In the genomic region with DNA sequence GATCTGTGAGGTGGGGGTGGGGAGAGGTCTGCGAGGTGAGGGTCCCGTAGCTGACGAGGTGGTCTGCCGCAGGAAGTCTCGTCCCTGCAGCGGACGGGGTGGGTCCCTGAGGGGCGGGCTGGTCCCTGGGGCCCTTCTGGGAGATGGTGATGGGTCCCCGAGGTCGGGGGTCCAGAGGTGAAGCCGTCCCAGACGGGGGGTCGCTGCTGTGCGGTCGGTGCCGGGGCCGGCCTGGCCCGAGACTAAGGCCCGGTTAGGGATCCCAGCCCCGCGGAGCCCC, we compare ENCODE assay signal across 8 cellular contexts. TPM values are rescaled to one million over a fixed set of nuclear protein-coding genes. Genes with fewer than 3 reads are reported as not detected.
DNase-seq lines count a peak whose midpoint lies in the region; ATAC-seq and TF ChIP-seq lines count a peak whose summit lies in the region.

No MANE protein-coding gene starts in this region.

- peaks cover 19% of the 10 kb centered on the region for H3K27me3 Mint-ChIP-seq in memory B cell

- peak overlapping the region; percentile 21 for H3K27ac ChIP-seq in AG04450 (ENCODE audit: low read depth, low read length)
- H3K27ac ChIP-seq in HEK293 (ENCODE audit: extremely low read depth, low read depth, low read length), result peak overlapping the region; percentile 65; the same call in 1 of the 2 replicates
- H3K27ac ChIP-seq in aorta (ENCODE audit: low read depth in 1 of 2, low read length in 2 of 2), result peak overlapping the region; percentile 46 to 76

- no peaks in the 10 kb centered on the region; the same call in 1 of the 2 replicates for H3K9me3 ChIP-seq in AG04450 (ENCODE audit: control insufficient read depth, insufficient read depth, low read length)
- no peaks in the 10 kb centered on the region for H3K9me3 ChIP-seq in HEK293 (ENCODE audit: control insufficient read depth, insufficient read depth, low read depth, low read length)
- H3K9me3 ChIP-seq in aorta (ENCODE audit: control insufficient read depth, low read length), result no peaks in the 10 kb centered on the region

- H3K27ac Mint-ChIP-seq in memory B cell, result no peak overlapping the region

- POLR2A ChIA-PET in AG04450 (lab: Yijun Ruan, JAX), result interaction anchor here (0.7 to 10.0 kb wide), 7 partner anchors 8 to 64 kb away, joined by 3 to 118 read pairs (median 8); partner anchors contain the start of genes RNU4-1, RNU4-2 and RPLP0
- POLR2A ChIA-PET in HEK293 (lab: Yijun Ruan, JAX), result interaction anchor here (0.5 to 8.6 kb wide), 10 partner anchors 8 to 307 kb away, joined by 3 to 126 read pairs (median 6); partner anchors contain the start of genes RNU4-2 and RPLP0

- peak overlapping the region; percentile 84 for H3K4me3 Mint-ChIP-seq in memory B cell

- H3K36me3 ChIP-seq in HEK293 (ENCODE audit: control insufficient read depth in 2 of 2, insufficient read depth in 1 of 2, low read length in 2 of 2), result no peaks in the 10 kb centered on the region
- no peaks in the 10 kb centered on the region for H3K36me3 ChIP-seq in aorta (ENCODE audit: control insufficient read depth in 1 of 2, insufficient read depth in 2 of 2, low read length in 1 of 2)

- H3K4me1 Mint-ChIP-seq in memory B cell, result peaks cover 19% of the 10 kb centered on the region

- H3K4me1 ChIP-seq in HEK293 (ENCODE audit: control insufficient read depth, insufficient read depth, low read length) (peaks cover 4% of the 10 kb centered on the region; the same call in 1 of the 2 replicates), aorta (ENCODE audit: control insufficient read depth in 1 of 2, insufficient read depth in 2 of 2, low read length in 2 of 2) (peaks cover 3 to 4% of the 10 kb centered on the region in 2 donors)

- in situ Hi-C loops in astrocyte of the cerebellum (cut with HindIII; ENCODE audit: low sequenced_read_pairs), result no loop called here

- ATAC-seq in memory B cell (ENCODE audit: low read depth), result no peak
- peak; percentile 40 for ATAC-seq in aorta (ENCODE audit: low FRiP score)

- 0% methylated on average over 8 to 21 of the region's 21 CpGs for WGBS in aorta, 2 donors

- intact Hi-C loops in aorta (cut with DNase I), result loop anchor here (1.0 kb wide), 1 partner anchor 37 kb away; no protein-coding TSS in a partner anchor

- CTCF ChIA-PET in AG04450 (lab: Charles Lee), result interaction anchor here (0.6 to 21.8 kb wide), 23 partner anchors 9 to 148 kb away, joined by 3 to 685 read pairs (median 6); partner anchors contain the start of genes RNU4-2 and RPLP0
- CTCF ChIA-PET in HEK293 (lab: Yijun Ruan, JAX), result interaction anchor here (0.5 to 16.4 kb wide), 20 partner anchors 9 to 1810 kb away, joined by 3 to 581 read pairs (median 5); partner anchors contain the start of gene RPLP0

- H3K27me3 ChIP-seq in AG04450 (ENCODE audit: control insufficient read depth, insufficient read depth, low read length) (no peaks in the 10 kb centered on the region), aorta (ENCODE audit: control insufficient read depth in 1 of 2, insufficient read depth in 2 of 2, low read length in 1 of 2) (no peaks in the 10 kb centered on the region)

- TF ChIP-seq CTCF in AG04450 (IDR thresholded peaks at IDR 0.05; ENCODE audit: low read depth, low read length) (no peak), HEK293 (tag by site-specific recombination; IDR thresholded peaks at IDR 0.05) (no peak; the same call in 1 of the 2 replicates), astrocyte of the cerebellum (IDR thresholded peaks at IDR 0.05; ENCODE audit: low read depth, low read length, missing control alignments) (no peak)

- DNase-seq in AG04450 (ENCODE audit: low read depth, low spot score) (no peak), astrocyte of the cerebellum (ENCODE audit: low read depth) (no peak), memory B cell (ENCODE audit: low spot score in 2 of 2) (peak in 1 of 2 donors; percentile 25), aorta (no peak), islet precursor cell (no peak), foreskin melanocyte (no peak), mesenteric fat pad (ENCODE audit: low spot score) (no peak)

- no peaks in the 10 kb centered on the region for H3K9me3 Mint-ChIP-seq in memory B cell

- no peaks in the 10 kb centered on the region for H3K36me3 Mint-ChIP-seq in memory B cell

- H3K4me3 ChIP-seq in AG04450 (ENCODE audit: low read depth, low read length) (peak overlapping the region; percentile 77), HEK293 (ENCODE audit: low read depth, low read length) (peak overlapping the region; percentile 90), astrocyte of the cerebellum (ENCODE audit: low read depth, low read length) (peak overlapping the region; percentile 87), aorta (ENCODE audit: low read length in 2 of 2) (peak overlapping the region; percentile 68 to 88)

TF ChIP-seq in HEK293, 187 proteins besides CTCF, POLR2A, EP300 and RAD21:
- TF ChIP-seq ZNF600 (tag by site-specific recombination; IDR thresholded peaks at IDR 0.05), result no peak
- peak; percentile 70; the same call in 1 of the 2 replicates for TF ChIP-seq ZBTB48 (tag by site-specific recombination; IDR thresholded peaks at IDR 0.05)
- TF ChIP-seq SP2 (tag by site-specific recombination; IDR thresholded peaks at IDR 0.05), result 0 out of 2 replicates have a peak, but pooled peaks have one; percentile 16
- no peak for TF ChIP-seq ZNF791 (tag by site-specific recombination; IDR thresholded peaks at IDR 0.05)
- TF ChIP-seq ZBTB20 (tag by site-specific recombination; IDR thresholded peaks at IDR 0.05), result peak; percentile 94
- no peak for TF ChIP-seq ZIC2 (tag by site-specific recombination; IDR thresholded peaks at IDR 0.05)
- TF ChIP-seq GLIS2 (tag by site-specific recombination; IDR thresholded peaks at IDR 0.05), result peak; percentile 58; the same call in 1 of the 2 replicates
TF ChIP-seq in HEK293: peak in this region for 4.

RNA-seq across cellular contexts. Expression of gene PXN, which starts 0.4 kb away (rescaled TPM):
- 35.0 and 48.1 TPM in 2 replicates for polyA plus RNA-seq in AG04450 (2011; rRNA removed)
- polyA minus RNA-seq in AG04450 (2011; rRNA and poly(A)+ RNA removed), result 37.7 and 60.7 TPM in 2 replicates
- 100 to 1,000 TPM; 111 to 138 TPM for total RNA-seq in aorta
- polyA plus RNA-seq in aorta, result 10 to 100 TPM; 31.3 to 79.9 TPM
- 123 TPM for total RNA-seq in mesenteric fat pad

RNA-seq across cellular contexts. Expression of gene RNU4-2, which starts 26.6 kb away (rescaled TPM):
- polyA plus RNA-seq in AG04450 (2011; rRNA removed) (under 0.01 TPM in 2 replicates), aorta (not detected)
- polyA minus RNA-seq in AG04450 (2011; rRNA and poly(A)+ RNA removed), result under 0.01 TPM in 2 replicates
- total RNA-seq in aorta (over 10,000 TPM; 15,052 to 24,410 TPM), mesenteric fat pad (7,466 TPM)

RNA-seq across cellular contexts. Expression of gene RNU4-1, which starts 27.9 kb away (rescaled TPM):
- polyA plus RNA-seq in AG04450 (2011; rRNA removed) (under 0.01 TPM in 1 of 2 replicates, not detected in the other), aorta (not detected)
- polyA minus RNA-seq in AG04450 (2011; rRNA and poly(A)+ RNA removed), result under 0.01 TPM in 2 replicates
- total RNA-seq in aorta (1,000 to 10,000 TPM; 1,718 to 2,225 TPM), mesenteric fat pad (976 TPM)

RNA-seq across cellular contexts. Expression of gene SIRT4, which starts 37.0 kb away (rescaled TPM):
- 1.4 and 1.9 TPM in 2 replicates for polyA plus RNA-seq in AG04450 (2011; rRNA removed)
- polyA minus RNA-seq in AG04450 (2011; rRNA and poly(A)+ RNA removed), result 1.6 and 2.6 TPM in 2 replicates
- total RNA-seq in aorta, result 1 to 10 TPM in 1 of 2 donors, under 1 TPM in 1; 0.39 to 1.6 TPM
- polyA plus RNA-seq in aorta, result 1 to 10 TPM; 1.8 to 2.5 TPM
- total RNA-seq in mesenteric fat pad, result 1.6 TPM
